ENCODE assay signal across 16 cellular contexts in the genomic region with DNA sequence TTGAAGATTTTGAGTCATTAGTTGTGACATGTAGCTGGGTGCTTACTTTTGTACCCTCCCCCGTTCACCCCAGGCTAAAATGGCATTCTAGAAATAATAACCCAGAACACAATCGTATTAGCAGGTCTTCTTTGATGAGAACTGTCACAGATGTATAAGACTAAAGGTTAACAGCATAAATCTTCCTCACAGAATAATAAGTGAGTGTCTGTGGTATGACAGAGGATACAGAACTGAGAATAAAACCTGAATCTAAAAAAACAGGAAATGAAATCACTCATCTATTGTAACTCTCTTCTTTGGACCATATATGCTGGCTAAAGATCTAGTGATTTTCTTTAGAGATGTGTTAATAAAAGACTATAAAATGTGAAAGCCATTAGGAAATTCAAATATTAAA.
DNase-seq lines count a peak whose midpoint lies in the region; ATAC-seq and TF ChIP-seq lines count a peak whose summit lies in the region.
"Had no signal": no experiment of that assay in that cellular context is flagged by ENCODE, and none has a peak within 500 bp of the region (broad histone marks: within the 10 kb centered on the region; RNA-seq: fewer than 3 reads in every experiment).

No MANE protein-coding gene starts in this region.

- H3K4me3 ChIP-seq in OCI-LY1 (ENCODE audit: low read depth, low read length, poor library complexity, severe bottlenecking) (no peak overlapping the region), suprapubic skin (no peak overlapping the region), upper lobe of right lung (no peak overlapping the region)
- H3K4me3 ChIP-seq: right atrium auricular region had no signal

- peak; percentile 86 for ATAC-seq in GM18505 (IDR thresholded peaks at IDR 0.05; ENCODE audit: unreplicated experiment)
- ATAC-seq in GM21390 (IDR thresholded peaks at IDR 0.05; ENCODE audit: unreplicated experiment): peak; percentile 86
- ATAC-seq in HG03139 (IDR thresholded peaks at IDR 0.05; ENCODE audit: unreplicated experiment): peak; percentile 83
- no peak for ATAC-seq in upper lobe of right lung
- ATAC-seq: naive thymus-derived CD4-positive, alpha-beta T cell; SK-N-SH treated with all-trans-retinoic acid at 6 μM for 48 hours had no signal

- peak overlapping the region; percentile 71; the same call in 1 of the 2 replicates for H2AFZ ChIP-seq in OCI-LY1 (ENCODE audit: low read length)

- H3K36me3 ChIP-seq in OCI-LY1 (ENCODE audit: insufficient read depth, low read length) (no peaks in the 10 kb centered on the region), suprapubic skin (no peaks in the 10 kb centered on the region), upper lobe of right lung (no peaks in the 10 kb centered on the region)
- H3K36me3 ChIP-seq: right atrium auricular region had no signal

- peak overlapping the region; percentile 58 for H3K27ac ChIP-seq in OCI-LY1 (ENCODE audit: low read depth, low read length, poor library complexity, severe bottlenecking)
- H3K27ac ChIP-seq in suprapubic skin: no peak overlapping the region
- no peak overlapping the region for H3K27ac ChIP-seq in upper lobe of right lung
- H3K27ac ChIP-seq: right atrium auricular region had no signal

- no peak for DNase-seq in suprapubic skin (ENCODE audit: low spot score in 2 of 2)
- DNase-seq in glomerular visceral epithelial cell (ENCODE audit: extremely low spot score): no peak
- no peak for DNase-seq in retina
- no peak for DNase-seq in upper lobe of right lung
- DNase-seq: activated naive CD8-positive, alpha-beta T cell treated with anti-CD3 and anti-CD28 coated beads, Interleukin-2, amount 10 ng/mL, durations not matched to agents 7 days and 5 days; head of caudate nucleus; naive thymus-derived CD4-positive, alpha-beta T cell; NCI-H2107; stimulated activated CD4-positive, alpha-beta T cell treated with anti-CD3 and anti-CD28 coated beads, Interleukin-4, amount 100 ng/mL, for 1 hour; stimulated activated naive CD4-positive, alpha-beta T cell had no signal

- H3F3A ChIP-seq in OCI-LY1 (ENCODE audit: insufficient read depth, low read length): no peaks in the 10 kb centered on the region

- H3K4me1 ChIP-seq in OCI-LY1 (ENCODE audit: insufficient read depth, low read length, severe bottlenecking): peaks cover 19% of the 10 kb centered on the region
- no peaks in the 10 kb centered on the region for H3K4me1 ChIP-seq in suprapubic skin
- H3K4me1 ChIP-seq in upper lobe of right lung: no peaks in the 10 kb centered on the region
- H3K4me1 ChIP-seq: right atrium auricular region had no signal

- WGBS in suprapubic skin: 48% methylated on average over 2 of the region's 2 CpGs

- H4K20me1 ChIP-seq in OCI-LY1 (ENCODE audit: insufficient read depth, low read length): no peaks in the 10 kb centered on the region

- no peaks in the 10 kb centered on the region for H3K9me2 ChIP-seq in OCI-LY1 (ENCODE audit: low read depth, low read length)

- H3K9me3 ChIP-seq in OCI-LY1 (ENCODE audit: low read length): no peaks in the 10 kb centered on the region
- no peaks in the 10 kb centered on the region for H3K9me3 ChIP-seq in suprapubic skin
- no peaks in the 10 kb centered on the region for H3K9me3 ChIP-seq in upper lobe of right lung
- H3K9me3 ChIP-seq: right atrium auricular region had no signal

- no peaks in the 10 kb centered on the region for H3K79me2 ChIP-seq in OCI-LY1 (ENCODE audit: insufficient read depth, low read length)

- H3K4me2 ChIP-seq in OCI-LY1 (ENCODE audit: low read length): peak overlapping the region; percentile 29; the same call in 1 of the 2 replicates

- no peaks in the 10 kb centered on the region for H3K27me3 ChIP-seq in OCI-LY1 (ENCODE audit: insufficient read depth, low read length)
- no peaks in the 10 kb centered on the region for H3K27me3 ChIP-seq in suprapubic skin
- no peaks in the 10 kb centered on the region for H3K27me3 ChIP-seq in upper lobe of right lung
- H3K27me3 ChIP-seq: right atrium auricular region had no signal

- TF ChIP-seq POLR2A in GM18505 (IDR thresholded peaks at IDR 0.05; ENCODE audit: borderline replicate concordance, extremely low read depth, insufficient read depth, insufficient read length) (no peak), suprapubic skin (IDR thresholded peaks at IDR 0.05) (no peak)

- TF ChIP-seq EP300 in suprapubic skin (IDR thresholded peaks at IDR 0.05): no peak

- intact Hi-C loops in upper lobe of right lung (cut with DNase I): no loop called here

- TF ChIP-seq CTCF in OCI-LY1 (IDR thresholded peaks at IDR 0.05; ENCODE audit: low read length) (no peak), suprapubic skin (IDR thresholded peaks at IDR 0.05) (no peak), upper lobe of right lung (IDR thresholded peaks at IDR 0.05) (no peak)

- H3K9ac ChIP-seq in OCI-LY1 (ENCODE audit: low read length): no peak overlapping the region
